ENCODE assay signal across 19 cellular contexts in genomic region chr20:24631173-24631505, GRCh38.
DNase-seq lines count a peak whose midpoint lies in the region; ATAC-seq and TF ChIP-seq lines count a peak whose summit lies in the region.
"Had no signal": no experiment of that assay in that cellular context is flagged by ENCODE, and none has a peak within 500 bp of the region (broad histone marks: within the 10 kb centered on the region; RNA-seq: fewer than 3 reads in every experiment).

No MANE protein-coding gene starts in this region.

- H3K27ac Mint-ChIP-seq in osteocyte (ENCODE audit: unreplicated experiment): no peak overlapping the region
- H3K27ac Mint-ChIP-seq: CD4-positive, alpha-beta memory T cell had no signal

- no peaks in the 10 kb centered on the region for H3K9me2 ChIP-seq in PC-3 (replicated peaks; ENCODE audit: low read length)

- intact Hi-C loops in left ventricle myocardium inferior (cut with micrococcal nuclease) (no loop called here), PC-3 (cut with micrococcal nuclease) (no loop called here)

- POLR2A ChIA-PET in PC-3 (lab: Charles Lee; ENCODE audit: unreplicated experiment): no interaction called here

- H3K4me3 Mint-ChIP-seq in osteocyte (ENCODE audit: unreplicated experiment): no peak overlapping the region
- H3K4me3 Mint-ChIP-seq: CD4-positive, alpha-beta memory T cell had no signal

- H3K27ac ChIP-seq in right atrium auricular region (no peak overlapping the region), left ventricle myocardium inferior (replicated peaks) (no peak overlapping the region), coronary artery (no peak overlapping the region), PC-3 (ENCODE audit: low read length) (no peak overlapping the region)
- H3K27ac ChIP-seq: 22Rv1 had no signal

- no peaks in the 10 kb centered on the region for H3K9me3 Mint-ChIP-seq in osteocyte (ENCODE audit: unreplicated experiment)

- peaks cover 0 to 35% of the 10 kb centered on the region in 2 donors for H3K4me1 ChIP-seq in right atrium auricular region
- peaks cover 32% of the 10 kb centered on the region for H3K4me1 ChIP-seq in left ventricle myocardium inferior
- H3K4me1 ChIP-seq in PC-3 (ENCODE audit: insufficient read depth, low read length): peaks cover 13% of the 10 kb centered on the region

- no peaks in the 10 kb centered on the region for H3K79me2 ChIP-seq in PC-3 (ENCODE audit: low read length)

- no peaks in the 10 kb centered on the region for H3K27me3 Mint-ChIP-seq in osteocyte (ENCODE audit: unreplicated experiment)

- peaks cover 12% of the 10 kb centered on the region for H3K4me1 Mint-ChIP-seq in osteocyte (ENCODE audit: unreplicated experiment)

- H3K36me3 ChIP-seq in right atrium auricular region (no peaks in the 10 kb centered on the region), left ventricle myocardium inferior (no peaks in the 10 kb centered on the region), H7 (replicated peaks; ENCODE audit: control insufficient read depth, insufficient read depth, low read length) (no peaks in the 10 kb centered on the region), PC-3 (ENCODE audit: low read depth, low read length) (no peaks in the 10 kb centered on the region)

- DNase-seq in right atrium auricular region (ENCODE audit: low spot score) (peak; percentile 1), left ventricle myocardium inferior (no peak), coronary artery (ENCODE audit: low spot score) (peak; percentile 53), osteocyte (ENCODE audit: extremely low spot score, unreplicated experiment) (peak; percentile 63), SW 1271 (lab: John Stamatoyannopoulos, UW) (no peak), H7 (no peak), PC-3 (no peak)
- DNase-seq: C1 segment of cervical spinal cord; Calu3; CD4-positive, alpha-beta memory T cell; COR-L47; DMS53; DMS79 treated with DMSO at 0.1 percent for 48 hours; GF-D8; GOT3 had no signal

- no peak overlapping the region for H3K4me2 ChIP-seq in PC-3 (ENCODE audit: low read length)
- H3K4me2 ChIP-seq: A549 had no signal

- H3K9me3 ChIP-seq in right atrium auricular region: no peaks in the 10 kb centered on the region
- no peaks in the 10 kb centered on the region for H3K9me3 ChIP-seq in left ventricle myocardium inferior (replicated peaks)
- no peaks in the 10 kb centered on the region for H3K9me3 ChIP-seq in PC-3 (ENCODE audit: low read length)
- H3K9me3 ChIP-seq: A549 had no signal

- ATAC-seq in GM18909 (IDR thresholded peaks at IDR 0.05; ENCODE audit: poor library complexity, unreplicated experiment): no peak
- no peak for ATAC-seq in PC-3
- ATAC-seq: A549, HCT116 had no signal

- H3F3A ChIP-seq in PC-3 (ENCODE audit: low read length, unreplicated experiment): no peaks in the 10 kb centered on the region

- H2AFZ ChIP-seq in PC-3 (ENCODE audit: low read length): no peak overlapping the region

- H3K4me3 ChIP-seq in right atrium auricular region (no peak overlapping the region), left ventricle myocardium inferior (no peak overlapping the region), coronary artery (no peak overlapping the region), H7 (ENCODE audit: insufficient read depth, low read depth, low read length) (no peak overlapping the region), PC-3 (ENCODE audit: low read length) (no peak overlapping the region)
- H3K4me3 ChIP-seq: A549 had no signal

- CTCF ChIA-PET in PC-3 (lab: Charles Lee): no interaction called here

- no peaks in the 10 kb centered on the region for H4K20me1 ChIP-seq in PC-3 (ENCODE audit: low read length)

- H3K27me3 ChIP-seq in right atrium auricular region (no peaks in the 10 kb centered on the region), left ventricle myocardium inferior (ENCODE audit: low read depth) (no peaks in the 10 kb centered on the region), H7 (ENCODE audit: control insufficient read depth, insufficient read depth, low read length) (no peaks in the 10 kb centered on the region), PC-3 (ENCODE audit: low read length) (peaks cover 22% of the 10 kb centered on the region)

- no TSS peak for BruUV-seq in PC-3 (replicated peaks; lab: Mats Ljungman, UMichigan)

- TF ChIP-seq CTCF in right atrium auricular region (IDR thresholded peaks at IDR 0.05): no peak
- no peak for TF ChIP-seq CTCF in left ventricle myocardium inferior (IDR thresholded peaks at IDR 0.05; ENCODE audit: borderline replicate concordance)
- TF ChIP-seq CTCF in coronary artery (IDR thresholded peaks at IDR 0.05): no peak
- TF ChIP-seq CTCF in osteocyte (IDR thresholded peaks at IDR 0.05): no peak
- TF ChIP-seq CTCF in PC-3 (conservative IDR thresholded peaks at IDR 0.05; ENCODE audit: low read depth, low read length): no peak

- H3K9ac ChIP-seq in PC-3 (ENCODE audit: low read length): no peak overlapping the region

- no peaks in the 10 kb centered on the region for H3K36me3 Mint-ChIP-seq in osteocyte (ENCODE audit: unreplicated experiment)
- H3K36me3 Mint-ChIP-seq: CD4-positive, alpha-beta memory T cell had no signal

Comparison
In these comparisons a context has a peak if more than half of its experiments do, and no peak if none do; other contexts are left out.
1. DNase-seq: peak in right atrium auricular region (single experiment), coronary artery (single experiment) and osteocyte (single experiment); none in left ventricle myocardium inferior (single experiment), SW 1271 (0 of 2), H7 (single experiment) and PC-3 (single experiment).